Comparison of ENCODE assay signal across 8 cellular contexts in genomic region chr14:73725116-73726024, GRCh38. TPM values are rescaled to one million over a fixed set of nuclear protein-coding genes. Genes with fewer than 3 reads are reported as not detected.
DNase-seq lines count a peak whose midpoint lies in the region; ATAC-seq and TF ChIP-seq lines count a peak whose summit lies in the region.

No MANE protein-coding gene starts in this region.

- H3K36me3 ChIP-seq in prostate gland: peaks cover 16 to 38% of the 10 kb centered on the region in 2 donors

- H3K27ac ChIP-seq in C4-2B: peak overlapping the region; percentile 33; the same call in 1 of the 2 replicates
- peak overlapping the region; percentile 40 to 60 for H3K27ac ChIP-seq in prostate gland

- H3K4me1 ChIP-seq in prostate gland (replicated peaks): no peaks in the 10 kb centered on the region

- H3K9me3 ChIP-seq in prostate gland: no peaks in the 10 kb centered on the region

- intact Hi-C loops in prostate gland (cut with DNase I): loop anchor here (5.0 to 10.0 kb wide), 3 partner anchors 161 to 229 kb away; partner anchors contain the start of genes ACOT2, COQ6, FAM161B and ZNF410

- ATAC-seq in HG02623 (IDR thresholded peaks at IDR 0.05; ENCODE audit: unreplicated experiment): no peak

- no peaks in the 10 kb centered on the region for H3K27me3 ChIP-seq in prostate gland (replicated peaks; ENCODE audit: insufficient read depth)

- WGBS in prostate gland: 87% methylated on average over 8 of the region's 8 CpGs

- DNase-seq in NB4 (ENCODE audit: low read depth): peak; percentile 58
- DNase-seq in dermis blood vessel endothelial cell: peak; percentile 41
- DNase-seq in prostate gland (ENCODE audit: low spot score): no peak
- no peak for DNase-seq in CD1c-positive myeloid dendritic cell (ENCODE audit: extremely low spot score)
- no peak for DNase-seq in AG08395 (ENCODE audit: low spot score)
- DNase-seq in pons (ENCODE audit: low spot score): no peak

- no peak for TF ChIP-seq POLR2A in NB4 (IDR thresholded peaks at IDR 0.05; ENCODE audit: extremely low read depth, insufficient read length)
- TF ChIP-seq POLR2A in prostate gland (IDR thresholded peaks at IDR 0.05): no peak

- no peak for TF ChIP-seq CTCF in C4-2B (conservative IDR thresholded peaks at IDR 0.05)
- no peak for TF ChIP-seq CTCF in NB4 (IDR thresholded peaks at IDR 0.05; ENCODE audit: low read depth, low read length)
- TF ChIP-seq CTCF in prostate gland (IDR thresholded peaks at IDR 0.05): no peak

- H3K4me3 ChIP-seq in NB4 (ENCODE audit: low read depth, low read length): no peak overlapping the region
- H3K4me3 ChIP-seq in prostate gland: no peak overlapping the region

RNA-seq across cellular contexts. Expression of gene PNMA1, which starts 11.2 kb away (rescaled TPM):
- total RNA-seq in dermis blood vessel endothelial cell (15.7 and 38.0 TPM in 2 replicates), prostate gland (10 to 100 TPM; 18.6 to 62.7 TPM)

Comparison
In these comparisons a context has a peak if more than half of its experiments do, and no peak if none do; other contexts are left out.
1. DNase-seq: peak in NB4 (single experiment) and dermis blood vessel endothelial cell (single experiment); none in prostate gland (single experiment), CD1c-positive myeloid dendritic cell (single experiment), AG08395 (single experiment) and pons (single experiment).